Comparison of ENCODE assay signal across 9 cellular contexts in the genomic region with DNA sequence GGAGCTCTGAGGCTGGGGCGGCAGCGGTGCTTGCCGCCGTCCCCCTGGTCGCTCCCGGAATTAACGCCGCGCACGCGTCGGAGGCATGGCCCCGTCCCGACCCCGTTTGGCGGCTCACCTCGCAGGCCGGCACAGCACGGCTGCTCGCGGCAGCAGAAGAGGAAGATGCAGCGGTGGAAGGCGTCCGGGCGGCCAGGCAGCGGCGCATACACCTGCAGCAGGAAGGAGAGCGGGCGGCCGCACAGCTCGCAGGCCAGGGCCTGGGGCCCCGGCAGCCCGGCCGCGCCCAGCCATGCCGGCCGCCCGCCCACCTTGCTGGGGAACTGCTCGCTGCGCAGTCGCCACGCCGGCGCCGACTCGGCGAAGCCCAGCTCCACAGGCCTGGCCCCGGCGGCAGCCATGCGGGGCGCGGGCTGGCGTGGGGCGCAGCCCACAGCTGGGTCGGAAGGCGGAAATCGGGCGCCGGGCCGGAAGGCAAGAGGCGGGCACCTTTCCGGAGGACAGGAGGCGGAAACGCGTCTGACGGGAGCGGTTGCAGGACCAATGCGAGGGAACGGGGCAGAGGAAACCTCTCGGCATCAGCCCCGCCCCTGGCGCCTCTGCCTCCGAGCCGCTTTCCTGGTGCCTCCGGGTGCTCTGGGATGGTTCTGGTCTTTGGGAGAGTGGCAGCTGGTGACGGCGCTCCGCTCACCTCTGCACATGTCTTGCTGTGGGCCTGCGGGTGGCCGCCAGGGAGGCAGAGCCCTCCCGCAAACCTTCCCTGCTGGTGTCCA. TPM values are rescaled to one million over a fixed set of nuclear protein-coding genes. Genes with fewer than 3 reads are reported as not detected.
A peak's percentile ranks its signal among the peaks of the same experiment; 100 is the strongest.
DNase-seq lines count a peak whose midpoint lies in the region; ATAC-seq, FAIRE-seq and TF ChIP-seq lines count a peak whose summit lies in the region.
"Had no signal": no experiment of that assay in that cellular context is flagged by ENCODE, and none has a peak within 500 bp of the region (broad histone marks: within the 10 kb centered on the region; RNA-seq: fewer than 3 reads in every experiment).

PDCD2 (minus strand) TSS at position 457 of the 773 bp plus-strand sequence; CDS start at position 401, 56 bp downstream.

- peaks cover 30% of the 10 kb centered on the region for H3K79me2 ChIP-seq in keratinocyte (ENCODE audit: control insufficient read depth, insufficient read depth, low read length)

- ATAC-seq in GM19035 (IDR thresholded peaks at IDR 0.05; ENCODE audit: unreplicated experiment) (peak; percentile 98), HG03354 (IDR thresholded peaks at IDR 0.05; ENCODE audit: poor library complexity, severe bottlenecking, unreplicated experiment) (peak; percentile 98)
- ATAC-seq in activated CD4-positive, CD25-positive, alpha-beta regulatory T cell treated with anti-CD3 and anti-CD28 coated beads, Interleukin-2, amount 50 U/mL, for 24 hours = peak; percentile 98

- H3K9me1 ChIP-seq in keratinocyte (ENCODE audit: control insufficient read depth, extremely low read depth, insufficient read depth, low read length) = no peaks in the 10 kb centered on the region

- no peaks in the 10 kb centered on the region for H3K27me3 ChIP-seq in keratinocyte (ENCODE audit: control insufficient read depth, extremely low read depth, insufficient read depth, low read length)

- peak; percentile 59 for DNase-seq in AG09319 (ENCODE audit: extremely low read depth, low read depth)
- peak; percentile 39 to 91 for DNase-seq in NCI-H446 (lab: John Stamatoyannopoulos, UW)
- peak; percentile 94 for DNase-seq in cerebellar cortex (ENCODE audit: low spot score)
- DNase-seq in keratinocyte (ENCODE audit: low read depth, low spot score) = peak; percentile 26
- DNase-seq in stimulated activated CD4-positive, alpha-beta T cell treated with anti-CD3 and anti-CD28 coated beads, Interleukin-15, amount 100 ng/mL, for 1 hour (ENCODE audit: low read depth in 1 of 2, low spot score in 1 of 2) = peak; percentile 81 to 86

- dilution Hi-C loops in keratinocyte (cut with MboI; ENCODE audit: extremely low pct_ligation_motif_present, low sequenced_read_pairs) = no loop called here

- H3K9ac ChIP-seq in keratinocyte (ENCODE audit: control insufficient read depth, extremely low read depth, insufficient read depth, low read length) = peak within 1 kb of the TSS; percentile 88

- peak within 1 kb of the TSS; percentile 88 for H2AFZ ChIP-seq in keratinocyte (ENCODE audit: control insufficient read depth, low read length)

- peak within 1 kb of the TSS; percentile 88 to 98 (median 91) for H3K4me3 ChIP-seq in keratinocyte (ENCODE audit: control insufficient read depth in 2 of 3, extremely low read depth in 1 of 3, insufficient read depth in 2 of 3, low read depth in 1 of 3, low read length in 3 of 3)

- H4K20me1 ChIP-seq in keratinocyte (ENCODE audit: control insufficient read depth, extremely low read depth, insufficient read depth, low read length) = no peaks in the 10 kb centered on the region

- H3K36me3 ChIP-seq in keratinocyte (ENCODE audit: control insufficient read depth in 2 of 2, extremely low read depth in 1 of 2, insufficient read depth in 2 of 2, low read length in 2 of 2) = peaks cover 12 to 16% of the 10 kb centered on the region in 2 experiments

- H3K4me1 ChIP-seq in keratinocyte (ENCODE audit: control insufficient read depth, extremely low read depth, insufficient read depth, low read length) = peaks cover 7% of the 10 kb centered on the region

- H3K27ac ChIP-seq in keratinocyte (ENCODE audit: control insufficient read depth, insufficient read depth, low read length) = peak within 1 kb of the TSS; percentile 66

- peak within 1 kb of the TSS; percentile 82 for H3K4me2 ChIP-seq in keratinocyte (ENCODE audit: control insufficient read depth, extremely low read depth, insufficient read depth, low read depth, low read length)

- FAIRE-seq in keratinocyte (lab: Jason Lieb, UNC) = peak; percentile 26
- FAIRE-seq: TTC549 had no signal

- TF ChIP-seq CTCF in AG09319 (IDR thresholded peaks at IDR 0.05; ENCODE audit: low read depth, low read length) (no peak), keratinocyte (optimal IDR thresholded peaks at IDR 0.05 in 1 of 3, IDR thresholded peaks at IDR 0.05 in 1 of 3, conservative IDR thresholded peaks at IDR 0.05 in 1 of 3; ENCODE audit: extremely low read depth in 1 of 3, insufficient read depth in 2 of 3, low read length in 3 of 3) (no peak)

- no peaks in the 10 kb centered on the region for H3K9me3 ChIP-seq in keratinocyte (ENCODE audit: control insufficient read depth, low read depth, low read length)

RNA-seq across cellular contexts. Expression of gene PDCD2, which starts in this region (rescaled TPM):
- 75.0 to 103 TPM (median 80.1 TPM) in 3 replicates for polyA plus RNA-seq in keratinocyte
- 38.1 TPM for polyA plus RNA-seq in keratinocyte (2011; ENCODE audit: low read depth)
- 73.6 and 94.9 TPM in 2 replicates for polyA plus RNA-seq in keratinocyte (2011; cell fraction: cytosol; rRNA removed)
- polyA plus RNA-seq in keratinocyte (2011; cell fraction: nucleus; rRNA removed) = 36.6 and 50.0 TPM in 2 replicates
- 61.9 and 74.0 TPM in 2 replicates for polyA plus RNA-seq in keratinocyte (2012; ENCODE audit: low replicate concordance)
- 35.5 to 59.0 TPM (median 35.7 TPM) in 3 replicates for polyA minus RNA-seq in keratinocyte
- polyA minus RNA-seq in keratinocyte (2011; cell fraction: cytosol; rRNA and poly(A)+ RNA removed) = 55.2 TPM
- 12.0 and 16.7 TPM in 2 replicates for polyA minus RNA-seq in keratinocyte (2011; cell fraction: nucleus; rRNA and poly(A)+ RNA removed)

Comparison
In these comparisons a context has a peak if more than half of its experiments do, and no peak if none do; other contexts are left out.
1. Peak in every context shown above with its lines: DNase-seq, ATAC-seq, H3K4me3 ChIP-seq and H3K27ac ChIP-seq.
2. DNase-seq: peak in every context shown above with its lines; median percentile 94 in cerebellar cortex; 84 in stimulated activated CD4-positive, alpha-beta T cell treated with anti-CD3 and anti-CD28 coated beads, Interleukin-15, amount 100 ng/mL, for 1 hour; 65 in NCI-H446; 59 in AG09319; 26 in keratinocyte.